ENCODE assay signal across 19 cellular contexts in genomic region chr10:18044976-18045720, GRCh38.
DNase-seq lines count a peak whose midpoint lies in the region; ATAC-seq, FAIRE-seq and TF ChIP-seq lines count a peak whose summit lies in the region.
"Had no signal": no experiment of that assay in that cellular context is flagged by ENCODE, and none has a peak within 500 bp of the region (broad histone marks: within the 10 kb centered on the region; RNA-seq: fewer than 3 reads in every experiment).

No MANE protein-coding gene starts in this region.

- peaks cover 36% of the 10 kb centered on the region for H3K4me1 Mint-ChIP-seq in osteocyte (ENCODE audit: unreplicated experiment)

- ATAC-seq in GM19467 (IDR thresholded peaks at IDR 0.05; ENCODE audit: unreplicated experiment): no peak
- ATAC-seq: K562 had no signal

- H3K4me1 ChIP-seq in SJCRH30: no peaks in the 10 kb centered on the region
- H3K4me1 ChIP-seq: prostate gland had no signal

- H3K4me3 ChIP-seq in GM06990 (replicated peaks; ENCODE audit: low read depth, low read length): no peak overlapping the region
- H3K4me3 ChIP-seq in choroid plexus epithelial cell (ENCODE audit: low read depth, low read length): no peak overlapping the region
- H3K4me3 ChIP-seq in SJCRH30: no peak overlapping the region
- H3K4me3 ChIP-seq: K562, PC-9, prostate gland had no signal

- peaks cover 2% of the 10 kb centered on the region for H3K27me3 Mint-ChIP-seq in osteocyte (ENCODE audit: unreplicated experiment)
- H3K27me3 Mint-ChIP-seq: stimulated activated naive CD8-positive, alpha-beta T cell treated with anti-CD3 and anti-CD28 coated beads, Interleukin-15, Interleukin-2, amounts not matched to agents 100 ng/mL and 50 ng/mL, for 24 hours had no signal

- TF ChIP-seq CTCF in GM06990 (IDR thresholded peaks at IDR 0.05; ENCODE audit: insufficient read depth, low read length, poor library complexity, severe bottlenecking) (no peak), choroid plexus epithelial cell (conservative IDR thresholded peaks at IDR 0.05; ENCODE audit: low read depth, low read length) (no peak), osteocyte (IDR thresholded peaks at IDR 0.05) (no peak), D721Med (IDR thresholded peaks at IDR 0.05; ENCODE audit: insufficient read depth, missing control alignments) (no peak)

- no peak overlapping the region for H3K4me3 Mint-ChIP-seq in osteocyte (ENCODE audit: unreplicated experiment)
- H3K4me3 Mint-ChIP-seq: stimulated activated naive CD8-positive, alpha-beta T cell treated with anti-CD3 and anti-CD28 coated beads, Interleukin-15, Interleukin-2, amounts not matched to agents 100 ng/mL and 50 ng/mL, for 24 hours had no signal

- H3K9me3 ChIP-seq in SJCRH30 (replicated peaks): no peaks in the 10 kb centered on the region
- H3K9me3 ChIP-seq: prostate gland had no signal

- H3K36me3 ChIP-seq in GM06990 (ENCODE audit: control insufficient read depth, insufficient read depth, low read length) (no peaks in the 10 kb centered on the region), SJCRH30 (no peaks in the 10 kb centered on the region)
- H3K36me3 ChIP-seq: prostate gland had no signal

- peak overlapping the region; percentile 35 for H3K27ac Mint-ChIP-seq in osteocyte (ENCODE audit: unreplicated experiment)
- H3K27ac Mint-ChIP-seq: activated T-helper 2 cell treated with anti-CD3 and anti-CD28 coated beads, Interferon-gamma antibody, Interleukin-2, Interleukin-4, amounts not matched to agents 10 μg/mL and 5 μg/mL and 100 μg/mL, durations not matched to agents 14 hours and 24 hours and 36 hours; stimulated activated naive CD8-positive, alpha-beta T cell treated with anti-CD3 and anti-CD28 coated beads, Interleukin-15, Interleukin-2, amounts not matched to agents 100 ng/mL and 50 ng/mL, for 24 hours had no signal

- no peak overlapping the region for H3K27ac ChIP-seq in SJCRH30
- H3K27ac ChIP-seq: PC-9, prostate gland had no signal

- no peaks in the 10 kb centered on the region for H3K36me3 Mint-ChIP-seq in osteocyte (ENCODE audit: unreplicated experiment)

- no peaks in the 10 kb centered on the region for H3K9me3 Mint-ChIP-seq in osteocyte (ENCODE audit: unreplicated experiment)
- H3K9me3 Mint-ChIP-seq: activated T-helper 2 cell treated with anti-CD3 and anti-CD28 coated beads, Interferon-gamma antibody, Interleukin-2, Interleukin-4, amounts not matched to agents 10 μg/mL and 5 μg/mL and 100 μg/mL, durations not matched to agents 14 hours and 24 hours and 36 hours had no signal

- FAIRE-seq in D721Med (lab: Jason Lieb, UNC): no peak
- FAIRE-seq: bronchial epithelial cell, endometrium, K562 had no signal

- DNase-seq in GM06990 (ENCODE audit: extremely low read depth, insufficient read length): peak; percentile 14
- peak; percentile 88 for DNase-seq in MV-4-11 (lab: John Stamatoyannopoulos, UW)
- peak; percentile 94 for DNase-seq in choroid plexus epithelial cell (ENCODE audit: low read depth)
- no peak for DNase-seq in osteocyte (ENCODE audit: extremely low spot score, unreplicated experiment)
- no peak for DNase-seq in NAMALWA (ENCODE audit: low spot score)
- DNase-seq in D721Med (ENCODE audit: insufficient read length, low spot score): no peak
- no peak for DNase-seq in SJCRH30
- DNase-seq: activated CD4-positive, alpha-beta T cell treated with anti-CD3 and anti-CD28 coated beads, Interleukin-2, amount 50 U/mL, for 1 hour; GF-D8; midbrain; PC-9; stimulated activated CD4-positive, alpha-beta T cell treated with anti-CD3 and anti-CD28 coated beads, Interleukin-4, amount 100 ng/mL, for 1 hour had no signal

- no peaks in the 10 kb centered on the region for H3K27me3 ChIP-seq in GM06990 (replicated peaks; ENCODE audit: control insufficient read depth, insufficient read depth, low read length)
- H3K27me3 ChIP-seq in SJCRH30: no peaks in the 10 kb centered on the region

Comparison
In these comparisons a context has a peak if more than half of its experiments do, and no peak if none do; other contexts are left out.
1. DNase-seq: peak in GM06990 (single experiment), MV-4-11 (single experiment) and choroid plexus epithelial cell (single experiment); none in osteocyte (single experiment), NAMALWA (single experiment), D721Med (single experiment) and SJCRH30 (0 of 2).